In the genomic region with DNA sequence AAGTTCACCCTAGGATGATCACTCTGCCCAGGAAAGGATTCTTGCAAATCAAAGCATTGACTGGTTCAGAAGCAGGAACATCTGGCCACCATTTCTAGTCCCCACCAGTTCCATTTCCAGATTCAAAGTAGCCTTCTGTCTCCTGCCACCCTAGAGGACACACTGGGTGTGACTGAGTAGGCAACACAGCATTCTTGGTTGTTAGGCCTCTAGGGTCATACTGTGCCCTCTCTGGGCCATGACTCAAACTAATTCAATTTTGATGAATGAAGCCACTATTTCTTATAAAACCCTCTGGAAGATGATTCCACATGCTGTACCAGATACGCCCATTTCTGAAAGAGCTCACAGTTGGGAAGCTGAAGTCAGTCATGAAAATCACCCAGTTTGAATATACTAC, we compare ENCODE assay signal across 23 cellular contexts.
"Had no signal": no experiment of that assay in that cellular context is flagged by ENCODE, and none has a peak within 500 bp of the region (broad histone marks: within the 10 kb centered on the region; RNA-seq: fewer than 3 reads in every experiment).

No MANE protein-coding gene starts in this region.

- H3K36me3 ChIP-seq: Peyer's patch had no signal

- ATAC-seq: activated CD8-positive, alpha-beta memory T cell treated with anti-CD3 and anti-CD28 coated beads, Interleukin-2, amount 10 ng/mL, durations not matched to agents 7 days and 5 days; T-helper 17 cell had no signal

- H3K27ac Mint-ChIP-seq: activated B cell treated with CpG ODN at 0.5 μM for 24 hours; activated CD4-positive, alpha-beta T cell treated with anti-CD3 and anti-CD28 coated beads, Interleukin-2, amount 10 ng/mL, durations not matched to agents 24 days and 14 days; activated CD8-positive, alpha-beta memory T cell treated with anti-CD3 and anti-CD28 coated beads, Interleukin-2, amount 10 ng/mL, durations not matched to agents 7 days and 5 days; activated naive CD4-positive, alpha-beta T cell treated with anti-CD3 and anti-CD28 coated beads for 36 hours; activated naive CD8-positive, alpha-beta T cell; activated T-cell treated with anti-CD3 and anti-CD28 coated beads, Interleukin-2, amount 50 U/mL, for 24 hours; T-helper 17 cell had no signal

- H3K9me3 Mint-ChIP-seq: activated B cell treated with CpG ODN at 0.5 μM for 24 hours; activated CD4-positive, alpha-beta T cell treated with anti-CD3 and anti-CD28 coated beads, Interleukin-2, amount 10 ng/mL, durations not matched to agents 24 days and 14 days; activated naive CD4-positive, alpha-beta T cell treated with anti-CD3 and anti-CD28 coated beads for 36 hours; activated T-cell treated with anti-CD3 and anti-CD28 coated beads, Interleukin-2, amount 50 U/mL, for 24 hours; brain had no signal

- H3K27ac ChIP-seq: Peyer's patch had no signal

- H3K27me3 ChIP-seq: Peyer's patch had no signal

- H3K9me3 ChIP-seq: Peyer's patch had no signal

- DNase-seq: activated B cell treated with CpG ODN at 0.5 μM for 24 hours; activated CD4-positive, alpha-beta T cell treated with anti-CD3 and anti-CD28 coated beads for 1 hour; activated CD4-positive, alpha-beta T cell treated with anti-CD3 and anti-CD28 coated beads, Interleukin-2, amount 10 ng/mL, durations not matched to agents 24 days and 14 days; activated CD4-positive, alpha-beta T cell treated with anti-CD3 and anti-CD28 coated beads, Interleukin-2, amount 50 U/mL, for 48 hours; activated CD8-positive, alpha-beta memory T cell treated with anti-CD3 and anti-CD28 coated beads, Interleukin-2, amount 10 ng/mL, durations not matched to agents 7 days and 5 days; activated gamma-delta T cell; activated naive CD4-positive, alpha-beta T cell treated with anti-CD3 and anti-CD28 coated beads for 36 hours; activated T-cell treated with anti-CD3 and anti-CD28 coated beads, Interleukin-2, amount 50 U/mL, for 24 hours; amygdala; NCI-H1048; NCI-H1417; NCI-H1930; NCI-H2171 treated with DMSO at 0.1 percent for 48 hours; NCI-H226; NCI-H526; NCI-H82; OCI-M1; Peyer's patch; SHP77 treated with DMSO at 0.1 percent for 48 hours; T-helper 17 cell; T-helper 9 cell had no signal

- H3K27me3 Mint-ChIP-seq: activated B cell treated with CpG ODN at 0.5 μM for 24 hours; activated CD4-positive, alpha-beta T cell treated with anti-CD3 and anti-CD28 coated beads, Interleukin-2, amount 10 ng/mL, durations not matched to agents 24 days and 14 days; activated CD8-positive, alpha-beta memory T cell treated with anti-CD3 and anti-CD28 coated beads, Interleukin-2, amount 10 ng/mL, durations not matched to agents 7 days and 5 days; activated naive CD8-positive, alpha-beta T cell; activated T-cell treated with anti-CD3 and anti-CD28 coated beads, Interleukin-2, amount 50 U/mL, for 24 hours; T-helper 17 cell had no signal

- H3K4me1 Mint-ChIP-seq: activated B cell treated with CpG ODN at 0.5 μM for 24 hours; activated CD4-positive, alpha-beta T cell treated with anti-CD3 and anti-CD28 coated beads, Interleukin-2, amount 10 ng/mL, durations not matched to agents 24 days and 14 days; activated CD8-positive, alpha-beta memory T cell treated with anti-CD3 and anti-CD28 coated beads, Interleukin-2, amount 10 ng/mL, durations not matched to agents 7 days and 5 days had no signal

- H3K36me3 Mint-ChIP-seq: activated CD8-positive, alpha-beta memory T cell treated with anti-CD3 and anti-CD28 coated beads, Interleukin-2, amount 10 ng/mL, durations not matched to agents 7 days and 5 days; activated naive CD8-positive, alpha-beta T cell had no signal

- H3K4me1 ChIP-seq: Peyer's patch had no signal

- H3K4me3 Mint-ChIP-seq: activated B cell treated with CpG ODN at 0.5 μM for 24 hours; activated CD4-positive, alpha-beta T cell treated with anti-CD3 and anti-CD28 coated beads, Interleukin-2, amount 10 ng/mL, durations not matched to agents 24 days and 14 days; activated CD8-positive, alpha-beta memory T cell treated with anti-CD3 and anti-CD28 coated beads, Interleukin-2, amount 10 ng/mL, durations not matched to agents 7 days and 5 days; activated naive CD4-positive, alpha-beta T cell treated with anti-CD3 and anti-CD28 coated beads for 36 hours; activated naive CD8-positive, alpha-beta T cell; activated T-cell treated with anti-CD3 and anti-CD28 coated beads, Interleukin-2, amount 50 U/mL, for 24 hours; brain; T-helper 17 cell had no signal

- H3K4me3 ChIP-seq: Peyer's patch had no signal
